17 cellular contexts compared by ENCODE assay signal in the genomic region with DNA sequence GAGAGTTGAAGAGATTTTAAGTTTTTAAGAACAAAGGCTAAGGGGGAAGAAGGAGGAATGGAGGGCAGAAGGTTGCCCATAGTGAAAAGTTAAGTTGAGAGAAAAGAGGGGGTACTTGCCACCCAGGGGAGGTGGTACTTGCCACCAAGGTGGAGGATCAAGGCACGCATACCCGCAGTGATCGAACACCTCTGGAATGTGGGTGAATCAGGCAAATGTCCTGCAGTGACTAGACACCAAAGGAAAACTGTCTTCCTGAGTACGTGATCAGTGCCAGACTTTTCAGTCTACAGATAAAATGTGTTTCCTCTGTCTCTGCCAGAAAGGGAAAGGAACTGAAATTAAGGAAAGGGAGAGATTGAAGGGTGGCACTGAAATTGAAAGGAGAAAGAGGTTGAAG.
A peak's percentile ranks its signal among the peaks of the same experiment; 100 is the strongest.
DNase-seq lines count a peak whose midpoint lies in the region; FAIRE-seq and TF ChIP-seq lines count a peak whose summit lies in the region.
"Had no signal": no experiment of that assay in that cellular context is flagged by ENCODE, and none has a peak within 500 bp of the region (broad histone marks: within the 10 kb centered on the region; RNA-seq: fewer than 3 reads in every experiment).

No MANE protein-coding gene starts in this region.

- no peak for TF ChIP-seq CTCF in HFFc6 (IDR thresholded peaks at IDR 0.05)
- TF ChIP-seq CTCF in epithelial cell of esophagus (IDR thresholded peaks at IDR 0.05; ENCODE audit: insufficient read depth, low read depth, low read length, missing control alignments) = no peak
- TF ChIP-seq CTCF in osteocyte (IDR thresholded peaks at IDR 0.05) = no peak
- TF ChIP-seq CTCF in Peyer's patch (IDR thresholded peaks at IDR 0.05) = no peak

- H3K27ac Mint-ChIP-seq in HFFc6 (no peak overlapping the region; the same call in 1 of the 2 replicates), osteocyte (ENCODE audit: unreplicated experiment) (no peak overlapping the region), immature natural killer cell (no peak overlapping the region)
- H3K27ac Mint-ChIP-seq: CD14-positive monocyte, IgD-negative memory B cell had no signal

- FAIRE-seq in RCC 7860 (lab: Jason Lieb, UNC) = peak; percentile 94
- FAIRE-seq in GM19239 (lab: Jason Lieb, UNC) = no peak
- FAIRE-seq: H54 had no signal

- H3K9me3 ChIP-seq in Peyer's patch = peaks cover 0 to 23% (median 5%) of the 10 kb centered on the region in 4 donors

- H3K4me3 ChIP-seq in epithelial cell of esophagus (ENCODE audit: low read length) = no peak overlapping the region
- H3K4me3 ChIP-seq in Peyer's patch = no peak overlapping the region

- DNase-seq in HFFc6 (peak; percentile 1), RCC 7860 (ENCODE audit: low spot score) (peak; percentile 84), epithelial cell of esophagus (ENCODE audit: low read depth) (peak; percentile 1), osteocyte (ENCODE audit: extremely low spot score, unreplicated experiment) (peak; percentile 63), immature natural killer cell (no peak), GM19239 (ENCODE audit: insufficient read length, low spot score) (no peak), Peyer's patch (no peak)
- DNase-seq: COR-L47, DMS153, NCI-H1436, NCI-H2029 treated with DMSO at 0.1 percent for 48 hours, NCI-H748 treated with DMSO at 0.1 percent for 48 hours, OCI-M1, SHP77 had no signal

- H3K27me3 ChIP-seq in Peyer's patch = no peaks in the 10 kb centered on the region

- no peaks in the 10 kb centered on the region for H3K4me1 ChIP-seq in Peyer's patch

- H3K36me3 Mint-ChIP-seq in HFFc6 (ENCODE audit: low read depth) (no peaks in the 10 kb centered on the region), osteocyte (ENCODE audit: unreplicated experiment) (no peaks in the 10 kb centered on the region), immature natural killer cell (peaks cover 3 to 7% (median 4%) of the 10 kb centered on the region in 3 donors)
- H3K36me3 Mint-ChIP-seq: CD14-positive monocyte had no signal

- H3K4me3 Mint-ChIP-seq in HFFc6 (no peak overlapping the region), osteocyte (ENCODE audit: unreplicated experiment) (no peak overlapping the region), immature natural killer cell (no peak overlapping the region)
- H3K4me3 Mint-ChIP-seq: CD14-positive monocyte, IgD-negative memory B cell had no signal

- H3K4me1 Mint-ChIP-seq in HFFc6 (ENCODE audit: low read depth) (peaks cover 7% of the 10 kb centered on the region; the same call in 1 of the 2 replicates), osteocyte (ENCODE audit: unreplicated experiment) (no peaks in the 10 kb centered on the region), immature natural killer cell (peaks cover 0 to 4% of the 10 kb centered on the region in 2 donors)
- H3K4me1 Mint-ChIP-seq: CD14-positive monocyte had no signal

- no peak for TF ChIP-seq POLR2A in Peyer's patch (IDR thresholded peaks at IDR 0.05)

- H3K27me3 Mint-ChIP-seq in HFFc6 (ENCODE audit: insufficient read depth) = no peaks in the 10 kb centered on the region; the same call in none of the 2 replicates
- no peaks in the 10 kb centered on the region for H3K27me3 Mint-ChIP-seq in osteocyte (ENCODE audit: unreplicated experiment)
- peaks cover 0 to 3% (median 0%) of the 10 kb centered on the region in 3 donors for H3K27me3 Mint-ChIP-seq in immature natural killer cell (ENCODE audit: low read depth in 3 of 3)
- H3K27me3 Mint-ChIP-seq: IgD-negative memory B cell had no signal

- no peak overlapping the region for H3K27ac ChIP-seq in Peyer's patch

- H3K9me3 Mint-ChIP-seq in HFFc6 (peaks cover 35% of the 10 kb centered on the region), osteocyte (ENCODE audit: unreplicated experiment) (peaks cover 61% of the 10 kb centered on the region), immature natural killer cell (peaks cover 22 to 63% (median 57%) of the 10 kb centered on the region in 6 donors)

- no peaks in the 10 kb centered on the region for H3K36me3 ChIP-seq in Peyer's patch

Comparison
In these comparisons a context has a peak if more than half of its experiments do, and no peak if none do; other contexts are left out.
1. DNase-seq: peak in HFFc6 (single experiment), RCC 7860 (single experiment), epithelial cell of esophagus (single experiment) and osteocyte (single experiment); none in immature natural killer cell (0 of 3), GM19239 (single experiment) and Peyer's patch (0 of 3).